ENCODE assay signal across 9 cellular contexts in the genomic region with DNA sequence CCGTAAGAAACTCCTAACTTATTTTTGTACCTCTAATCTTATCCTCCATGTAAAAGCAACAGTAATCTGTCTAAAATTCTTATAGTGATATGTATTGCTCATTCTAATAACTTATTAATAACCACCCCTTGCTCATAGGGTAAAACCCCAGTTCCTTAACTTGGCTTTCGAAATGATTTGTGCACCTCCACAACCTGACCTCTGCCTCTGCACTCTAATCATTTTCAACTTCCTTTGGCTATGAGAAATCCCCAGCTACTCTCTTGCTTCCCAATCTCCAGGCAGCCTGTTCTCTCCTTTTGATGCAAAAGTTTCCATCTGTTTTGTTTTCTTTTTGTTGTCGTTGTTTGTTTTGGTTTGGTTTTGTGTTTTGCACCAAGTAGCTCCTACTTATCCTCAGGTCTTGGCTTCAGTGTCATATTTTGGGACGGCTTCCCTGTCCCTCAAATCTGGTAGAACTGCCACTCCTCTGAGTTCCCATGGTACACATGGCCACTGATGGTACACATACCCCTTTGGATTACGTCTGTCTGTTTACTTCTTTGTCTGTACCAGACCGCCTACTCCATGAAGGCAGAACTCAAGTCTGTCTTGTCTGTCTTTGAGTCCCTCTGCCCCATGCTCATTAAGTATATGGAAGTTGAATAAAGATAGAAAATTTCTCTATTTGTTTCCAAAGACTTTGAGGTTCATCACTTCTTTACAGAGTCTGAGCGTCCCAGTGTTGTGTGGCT.
DNase-seq lines count a peak whose midpoint lies in the region; ATAC-seq and TF ChIP-seq lines count a peak whose summit lies in the region.
"Had no signal": no experiment of that assay in that cellular context is flagged by ENCODE, and none has a peak within 500 bp of the region (broad histone marks: within the 10 kb centered on the region; RNA-seq: fewer than 3 reads in every experiment).

No MANE protein-coding gene starts in this region.

- no peaks in the 10 kb centered on the region for H3K36me3 Mint-ChIP-seq in activated T-helper 17 cell treated with anti-CD3 and anti-CD28 coated beads, Interleukin-2, amount 50 U/mL, for 72 hours (ENCODE audit: low read depth)
- H3K36me3 Mint-ChIP-seq in endothelial cell (ENCODE audit: low read depth, unreplicated experiment), result no peaks in the 10 kb centered on the region

- peak overlapping the region; percentile 82 for H3K27ac Mint-ChIP-seq in activated T-helper 17 cell treated with anti-CD3 and anti-CD28 coated beads, Interleukin-2, amount 50 U/mL, for 72 hours
- H3K27ac Mint-ChIP-seq in endothelial cell (ENCODE audit: unreplicated experiment), result no peak overlapping the region

- no peak overlapping the region for H3K4me3 ChIP-seq in H7 (ENCODE audit: insufficient read depth, low read depth, low read length)

- no peaks in the 10 kb centered on the region for H3K27me3 ChIP-seq in H7 (ENCODE audit: control insufficient read depth, insufficient read depth, low read length)

- H3K9me3 Mint-ChIP-seq in activated T-helper 17 cell treated with anti-CD3 and anti-CD28 coated beads, Interleukin-2, amount 50 U/mL, for 72 hours, result no peaks in the 10 kb centered on the region
- H3K9me3 Mint-ChIP-seq in endothelial cell (ENCODE audit: unreplicated experiment), result no peaks in the 10 kb centered on the region

- TF ChIP-seq CTCF in endothelial cell (IDR thresholded peaks at IDR 0.05; ENCODE audit: unreplicated experiment), result no peak

- peaks cover 3% of the 10 kb centered on the region for H3K27me3 Mint-ChIP-seq in activated T-helper 17 cell treated with anti-CD3 and anti-CD28 coated beads, Interleukin-2, amount 50 U/mL, for 72 hours
- peaks cover 1% of the 10 kb centered on the region for H3K27me3 Mint-ChIP-seq in endothelial cell (ENCODE audit: unreplicated experiment)

- H3K4me3 Mint-ChIP-seq in activated T-helper 17 cell treated with anti-CD3 and anti-CD28 coated beads, Interleukin-2, amount 50 U/mL, for 72 hours, result peak overlapping the region; percentile 17
- no peak overlapping the region for H3K4me3 Mint-ChIP-seq in endothelial cell (ENCODE audit: unreplicated experiment)

- no peaks in the 10 kb centered on the region for H3K36me3 ChIP-seq in H7 (replicated peaks; ENCODE audit: control insufficient read depth, insufficient read depth, low read length)

- peaks cover 37% of the 10 kb centered on the region for H3K4me1 Mint-ChIP-seq in activated T-helper 17 cell treated with anti-CD3 and anti-CD28 coated beads, Interleukin-2, amount 50 U/mL, for 72 hours
- H3K4me1 Mint-ChIP-seq in endothelial cell (ENCODE audit: unreplicated experiment), result peaks cover 6% of the 10 kb centered on the region

- no peak for DNase-seq in GM03348 (ENCODE audit: low spot score)
- no peak for DNase-seq in endothelial cell (ENCODE audit: low spot score)
- DNase-seq in H7, result no peak
- DNase-seq in NCI-H1930 (lab: John Stamatoyannopoulos, UW), result no peak
- DNase-seq: activated effector memory CD4-positive, alpha-beta T cell treated with anti-CD3 and anti-CD28 coated beads, Interleukin-2, amount 50 U/mL, for 16 hours had no signal

- peak; percentile 99 for ATAC-seq in GM18508 (IDR thresholded peaks at IDR 0.05; ENCODE audit: insufficient read depth, unreplicated experiment)
- ATAC-seq in GM19463 (IDR thresholded peaks at IDR 0.05; ENCODE audit: unreplicated experiment), result peak; percentile 89
- peak; percentile 89 for ATAC-seq in HG02981 (IDR thresholded peaks at IDR 0.05; ENCODE audit: unreplicated experiment)
- peak; percentile 65 for ATAC-seq in activated T-helper 17 cell treated with anti-CD3 and anti-CD28 coated beads, Interleukin-2, amount 50 U/mL, for 72 hours (replicated peaks)
